16 cellular contexts compared by ENCODE assay signal in genomic region chr21:33552093-33552998, GRCh38. TPM values are rescaled to one million over a fixed set of nuclear protein-coding genes. Genes with fewer than 3 reads are reported as not detected.
A peak's percentile ranks its signal among the peaks of the same experiment; 100 is the strongest.
DNase-seq lines count a peak whose midpoint lies in the region; ATAC-seq lines count a peak whose summit lies in the region.
"Had no signal": no experiment of that assay in that cellular context is flagged by ENCODE, and none has a peak within 500 bp of the region (broad histone marks: within the 10 kb centered on the region; RNA-seq: fewer than 3 reads in every experiment).

No MANE protein-coding gene starts in this region.

- no peaks in the 10 kb centered on the region for H3K9me3 ChIP-seq in T-helper 17 cell (ENCODE audit: control insufficient read depth, low read length, poor library complexity, severe bottlenecking)
- no peaks in the 10 kb centered on the region for H3K9me3 ChIP-seq in aorta (ENCODE audit: control insufficient read depth, low read length)
- H3K9me3 ChIP-seq in effector memory CD4-positive, alpha-beta T cell (ENCODE audit: control insufficient read depth, low read length) = no peaks in the 10 kb centered on the region
- H3K9me3 ChIP-seq: adrenal gland, HAP-1, stomach had no signal

- intact Hi-C loops in aorta (cut with DNase I) = no loop called here

- peak; percentile 32 for ATAC-seq in stimulated activated naive CD8-positive, alpha-beta T cell treated with anti-CD3 and anti-CD28 coated beads, Interleukin-15, Interleukin-2, amounts not matched to agents 100 U/mL and 50 U/mL, for 24 hours
- no peak for ATAC-seq in stimulated activated naive CD8-positive, alpha-beta T cell treated with anti-CD3 and anti-CD28 coated beads, Interleukin-15, amount 100 ng/mL, for 72 hours
- ATAC-seq in T-helper 17 cell = peak; percentile 15
- peak; percentile 9 for ATAC-seq in left lobe of liver
- peak; percentile 32 for ATAC-seq in aorta (ENCODE audit: low FRiP score)

- 98% methylated on average over 24 of the region's 24 CpGs for WGBS in aorta, 2 donors

- peaks cover 55% of the 10 kb centered on the region for H3K4me1 Mint-ChIP-seq in stimulated activated naive CD8-positive, alpha-beta T cell treated with anti-CD3 and anti-CD28 coated beads, Interleukin-15, amount 100 ng/mL, for 72 hours
- H3K4me1 Mint-ChIP-seq in T-helper 17 cell = peaks cover 30% of the 10 kb centered on the region

- no peaks in the 10 kb centered on the region for H3K4me1 ChIP-seq in aorta (ENCODE audit: control insufficient read depth in 1 of 2, insufficient read depth in 2 of 2, low read length in 2 of 2)
- no peaks in the 10 kb centered on the region for H3K4me1 ChIP-seq in effector memory CD4-positive, alpha-beta T cell (ENCODE audit: control insufficient read depth, insufficient read depth, low read length, poor library complexity, severe bottlenecking)
- H3K4me1 ChIP-seq: HAP-1 had no signal

- H3K4me3 ChIP-seq in aorta (ENCODE audit: low read length in 2 of 2) = no peak overlapping the region
- no peak overlapping the region for H3K4me3 ChIP-seq in effector memory CD4-positive, alpha-beta T cell (ENCODE audit: insufficient read depth, low read depth, low read length, poor library complexity, severe bottlenecking)
- H3K4me3 ChIP-seq: adrenal gland, HAP-1, smooth muscle cell, stomach had no signal

- H3K27ac ChIP-seq in aorta (ENCODE audit: low read depth in 1 of 2, low read length in 2 of 2) = no peak overlapping the region
- no peak overlapping the region for H3K27ac ChIP-seq in effector memory CD4-positive, alpha-beta T cell (ENCODE audit: insufficient read depth, low read length, poor library complexity, severe bottlenecking)
- H3K27ac ChIP-seq: adrenal gland, stomach had no signal

- H3K27ac Mint-ChIP-seq in stimulated activated naive CD8-positive, alpha-beta T cell treated with anti-CD3 and anti-CD28 coated beads, Interleukin-15, amount 100 ng/mL, for 72 hours = peak overlapping the region in 1 of 2 donors; percentile 84
- peak overlapping the region; percentile 64 for H3K27ac Mint-ChIP-seq in T-helper 17 cell

- DNase-seq in stimulated activated naive CD8-positive, alpha-beta T cell treated with anti-CD3 and anti-CD28 coated beads, Interleukin-15, Interleukin-2, amounts not matched to agents 100 U/mL and 50 U/mL, for 24 hours = no peak
- no peak for DNase-seq in stimulated activated naive CD8-positive, alpha-beta T cell treated with anti-CD3 and anti-CD28 coated beads, Interleukin-15, amount 100 ng/mL, for 72 hours
- DNase-seq in T-helper 17 cell = no peak
- no peak for DNase-seq in left lobe of liver (ENCODE audit: low spot score)
- DNase-seq in aorta = no peak
- no peak for DNase-seq in islet precursor cell
- DNase-seq in effector memory CD4-positive, alpha-beta T cell = no peak
- no peak for DNase-seq in NCI-H2227 (lab: John Stamatoyannopoulos, UW; ENCODE audit: unreplicated experiment)
- DNase-seq: activated CD4-positive, CD25-positive, alpha-beta regulatory T cell; adrenal gland; DMS153; NCI-H1436; OCI-M1; stomach had no signal

- H3K36me3 Mint-ChIP-seq in T-helper 17 cell (ENCODE audit: low read depth) = peaks cover 10% of the 10 kb centered on the region

- H3K9me3 Mint-ChIP-seq in stimulated activated naive CD8-positive, alpha-beta T cell treated with anti-CD3 and anti-CD28 coated beads, Interleukin-15, amount 100 ng/mL, for 72 hours = no peaks in the 10 kb centered on the region

- H3K36me3 ChIP-seq in aorta (ENCODE audit: control insufficient read depth in 1 of 2, insufficient read depth in 2 of 2, low read length in 1 of 2) = peaks cover 24 to 31% of the 10 kb centered on the region in 2 donors
- H3K36me3 ChIP-seq in effector memory CD4-positive, alpha-beta T cell (ENCODE audit: control insufficient read depth, insufficient read depth, low read length) = peaks cover 78% of the 10 kb centered on the region

- no peak overlapping the region for H3K4me3 Mint-ChIP-seq in stimulated activated naive CD8-positive, alpha-beta T cell treated with anti-CD3 and anti-CD28 coated beads, Interleukin-15, amount 100 ng/mL, for 72 hours
- H3K4me3 Mint-ChIP-seq in T-helper 17 cell = peak overlapping the region; percentile 31

- no peaks in the 10 kb centered on the region for H3K27me3 Mint-ChIP-seq in stimulated activated naive CD8-positive, alpha-beta T cell treated with anti-CD3 and anti-CD28 coated beads, Interleukin-15, amount 100 ng/mL, for 72 hours
- H3K27me3 Mint-ChIP-seq in T-helper 17 cell = no peaks in the 10 kb centered on the region

- H3K27me3 ChIP-seq in aorta (ENCODE audit: control insufficient read depth in 1 of 2, insufficient read depth in 2 of 2, low read length in 1 of 2) = no peaks in the 10 kb centered on the region
- H3K27me3 ChIP-seq in effector memory CD4-positive, alpha-beta T cell (replicated peaks; ENCODE audit: control insufficient read depth, insufficient read depth, low read length, poor library complexity, severe bottlenecking) = no peaks in the 10 kb centered on the region
- H3K27me3 ChIP-seq: adrenal gland, stomach had no signal

RNA-seq across cellular contexts. Expression of gene SON, which starts 9.5 kb away (rescaled TPM):
- total RNA-seq in T-helper 17 cell = 100 to 1,000 TPM; 324 to 380 TPM
- total RNA-seq in left lobe of liver = 94.6 TPM
- total RNA-seq in aorta = 100 to 1,000 TPM; 322 to 350 TPM
- 100 to 1,000 TPM in 1 of 2 donors, 10 to 100 TPM in 1; 57.8 to 285 TPM for polyA plus RNA-seq in aorta

RNA-seq across cellular contexts. Expression of gene GART, which starts 10.4 kb away (rescaled TPM):
- total RNA-seq in T-helper 17 cell (10 to 100 TPM; 40.0 to 44.8 TPM), left lobe of liver (31.7 TPM), aorta (10 to 100 TPM; 53.7 to 60.6 TPM)
- 10 to 100 TPM; 13.6 to 28.8 TPM for polyA plus RNA-seq in aorta

RNA-seq across cellular contexts. Expression of gene DONSON, which starts 36.1 kb away (rescaled TPM):
- 10 to 100 TPM in 1 of 2 donors, 1 to 10 TPM in 1; 8.9 to 10.0 TPM for total RNA-seq in T-helper 17 cell
- 6.2 TPM for total RNA-seq in left lobe of liver
- 10 to 100 TPM in 1 of 2 donors, 1 to 10 TPM in 1; 8.5 to 10.9 TPM for total RNA-seq in aorta
- polyA plus RNA-seq in aorta = 10 to 100 TPM in 1 of 2 donors, 1 to 10 TPM in 1; 2.5 to 12.4 TPM
